In the genomic region with DNA sequence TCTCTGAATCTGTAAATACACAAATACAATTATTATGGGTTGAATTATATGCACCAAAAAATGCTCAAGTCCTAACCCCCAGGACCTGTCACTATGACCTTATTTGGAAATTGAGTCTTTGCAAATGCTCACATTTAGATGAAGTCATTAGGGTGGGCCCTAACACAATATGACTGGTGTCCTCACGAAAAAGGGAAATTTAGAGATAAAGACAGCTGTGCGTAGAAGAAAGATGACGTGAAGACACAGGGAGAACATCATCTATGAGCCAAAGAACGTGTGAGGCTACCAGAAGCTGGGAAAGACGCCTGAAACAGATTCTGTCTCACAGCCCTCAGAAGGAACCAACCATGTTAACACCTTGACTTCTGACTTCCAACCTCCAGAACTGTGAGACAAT, we compare ENCODE assay signal across 23 cellular contexts.
"Had no signal": no experiment of that assay in that cellular context is flagged by ENCODE, and none has a peak within 500 bp of the region (broad histone marks: within the 10 kb centered on the region; RNA-seq: fewer than 3 reads in every experiment).

No MANE protein-coding gene starts in this region.

- ATAC-seq: lower lobe of right lung; natural killer cell; sciatic nerve; stimulated activated naive B cell treated with anti-CD40 and anti-IgM and Interleukin-4, amounts not matched to agents 10 μg/mL and 1 μg/mL and 100 μg/mL, for 72 hours; stimulated activated naive CD8-positive, alpha-beta T cell treated with anti-CD3 and anti-CD28 coated beads, Interleukin-15, Interleukin-2, amounts not matched to agents 100 U/mL and 50 U/mL, for 24 hours; upper lobe of right lung had no signal

- H3K79me2 ChIP-seq: hepatocyte had no signal

- H3K4me3 ChIP-seq: heart right ventricle, hepatocyte, lower lobe of right lung, ovary, right atrium auricular region, skin epidermis, stomach, testis, thyroid gland, upper lobe of right lung had no signal

- H3K4me1 ChIP-seq: heart right ventricle, lower lobe of right lung, right atrium auricular region, stomach, testis, thyroid gland, upper lobe of right lung had no signal

- H3K27me3 ChIP-seq: hepatocyte, ovary, right atrium auricular region, stomach, testis, thyroid gland had no signal

- H2AFZ ChIP-seq: hepatocyte had no signal

- H3K9me3 ChIP-seq: heart right ventricle, lower lobe of right lung, ovary, right atrium auricular region, stomach, testis, thyroid gland, upper lobe of right lung had no signal

- H3K27ac ChIP-seq: heart right ventricle, hepatocyte, lower lobe of right lung, ovary, right atrium auricular region, skin epidermis, stomach, testis, thyroid gland, upper lobe of right lung had no signal

- H3K4me2 ChIP-seq: hepatocyte had no signal

- DNase-seq: heart right ventricle; islet precursor cell; lower lobe of right lung; mesendoderm; naive B cell; natural killer cell; nephron progenitor cell; ovary; stimulated activated CD4-positive, alpha-beta T cell treated with anti-CD3 and anti-CD28 coated beads, Interleukin-12 subunit alpha, Interleukin-12 subunit beta, amount 100 ng/mL, for 4 hours; stimulated activated CD4-positive, alpha-beta T cell treated with anti-CD3 and anti-CD28 coated beads, Interleukin-15, amount 100 ng/mL, for 24 hours; stimulated activated CD4-positive, alpha-beta T cell treated with anti-CD3 and anti-CD28 coated beads, Interleukin-2, amount 100 ng/mL, for 24 hours; stimulated activated CD4-positive, alpha-beta T cell treated with anti-CD3 and anti-CD28 coated beads, Interleukin-4, amount 100 ng/mL, for 1 hour; stimulated activated naive B cell treated with anti-CD40 and anti-IgM and Interleukin-4, amounts not matched to agents 10 μg/mL and 1 μg/mL and 100 μg/mL, for 72 hours; stimulated activated naive CD8-positive, alpha-beta T cell treated with anti-CD3 and anti-CD28 coated beads, Interleukin-15, Interleukin-2, amounts not matched to agents 100 U/mL and 50 U/mL, for 24 hours; stomach; testis; thyroid gland; trophoblast cell; upper lobe of right lung had no signal

- H3K36me3 ChIP-seq: heart right ventricle, lower lobe of right lung, ovary, right atrium auricular region, stomach, thyroid gland, upper lobe of right lung had no signal
